Comparison of ENCODE assay signal across 8 cellular contexts in genomic region chr4:37686373-37687174, GRCh38. TPM values are rescaled to one million over a fixed set of nuclear protein-coding genes. Genes with fewer than 3 reads are reported as not detected.
A peak's percentile ranks its signal among the peaks of the same experiment; 100 is the strongest.
DNase-seq lines count a peak whose midpoint lies in the region; ATAC-seq, FAIRE-seq and TF ChIP-seq lines count a peak whose summit lies in the region.

A gene with protein sequence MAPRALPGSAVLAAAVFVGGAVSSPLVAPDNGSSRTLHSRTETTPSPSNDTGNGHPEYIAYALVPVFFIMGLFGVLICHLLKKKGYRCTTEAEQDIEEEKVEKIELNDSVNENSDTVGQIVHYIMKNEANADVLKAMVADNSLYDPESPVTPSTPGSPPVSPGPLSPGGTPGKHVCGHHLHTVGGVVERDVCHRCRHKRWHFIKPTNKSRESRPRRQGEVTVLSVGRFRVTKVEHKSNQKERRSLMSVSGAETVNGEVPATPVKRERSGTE (minus strand): TSS chr4:37686376. CDS start chr4:37686287, 89 bp downstream.

- no peak for TF ChIP-seq POLR2A in GM18505 (IDR thresholded peaks at IDR 0.05; ENCODE audit: borderline replicate concordance, extremely low read depth, insufficient read depth, insufficient read length)

- H3K4me1 ChIP-seq in right cardiac atrium (ENCODE audit: control insufficient read depth, insufficient read depth, low read length) = peaks cover 2% of the 10 kb centered on the region

- peak within 1 kb of the TSS; percentile 86 for H3K4me3 ChIP-seq in astrocyte of the cerebellum (ENCODE audit: low read depth, low read length)
- peak within 1 kb of the TSS; percentile 85 for H3K4me3 ChIP-seq in right cardiac atrium (ENCODE audit: low read length)

- intact Hi-C loops in right cardiac atrium (cut with DNase I) = loop anchor here in 2 of 4 donors (5.0 to 10.0 kb wide), 2 partner anchors 62 to 79 kb away; no protein-coding TSS in a partner anchor

- no peaks in the 10 kb centered on the region for H3K27me3 ChIP-seq in right cardiac atrium (ENCODE audit: control insufficient read depth, insufficient read depth)

- WGBS in right cardiac atrium = under 1% methylated on average over 58 of the region's 58 CpGs

- no peaks in the 10 kb centered on the region for H3K9me3 ChIP-seq in right cardiac atrium (ENCODE audit: control insufficient read depth, low read length)

- peak within 1 kb of the TSS; percentile 95 for H3K27ac ChIP-seq in right cardiac atrium (ENCODE audit: low read length)

- DNase-seq in NCI-H2029 treated with DMSO at 0.1 percent for 48 hours (lab: John Stamatoyannopoulos, UW) (peak; percentile 93), T1000 (lab: John Stamatoyannopoulos, UW) (peak; percentile 100), astrocyte of the cerebellum (ENCODE audit: low read depth) (peak; percentile 99), right cardiac atrium (peak; percentile 99 to 100 (median 100)), pulmonary artery endothelial cell (ENCODE audit: low read depth, low spot score) (peak; percentile 98), urothelium cell line (ENCODE audit: low spot score) (peak; percentile 99)

- peak; percentile 99 for FAIRE-seq in urothelium cell line (lab: Jason Lieb, UNC)

- no peak for TF ChIP-seq CTCF in astrocyte of the cerebellum (IDR thresholded peaks at IDR 0.05; ENCODE audit: low read depth, low read length, missing control alignments)

- in situ Hi-C loops in astrocyte of the cerebellum (cut with HindIII; ENCODE audit: low sequenced_read_pairs) = no loop called here

- peak; percentile 83 for ATAC-seq in GM18505 (IDR thresholded peaks at IDR 0.05; ENCODE audit: unreplicated experiment)
- ATAC-seq in HG03025 (IDR thresholded peaks at IDR 0.05; ENCODE audit: low FRiP score, unreplicated experiment) = peak; percentile 81
- ATAC-seq in right cardiac atrium = peak; percentile 98

RNA-seq across cellular contexts. Expression of the gene that starts here (rescaled TPM):
- total RNA-seq in right cardiac atrium (10 to 100 TPM; 14.4 to 31.1 (median 21.9) TPM), pulmonary artery endothelial cell (231 and 291 TPM in 2 replicates)
- 2.1 TPM for polyA plus RNA-seq in right cardiac atrium

Comparison
In these comparisons a context has a peak if more than half of its experiments do, and no peak if none do; other contexts are left out.
1. Peak in every context shown above with its lines: DNase-seq, ATAC-seq, H3K4me3 ChIP-seq and H3K27ac ChIP-seq.